ENCODE assay signal across 2 cellular contexts in the genomic region with DNA sequence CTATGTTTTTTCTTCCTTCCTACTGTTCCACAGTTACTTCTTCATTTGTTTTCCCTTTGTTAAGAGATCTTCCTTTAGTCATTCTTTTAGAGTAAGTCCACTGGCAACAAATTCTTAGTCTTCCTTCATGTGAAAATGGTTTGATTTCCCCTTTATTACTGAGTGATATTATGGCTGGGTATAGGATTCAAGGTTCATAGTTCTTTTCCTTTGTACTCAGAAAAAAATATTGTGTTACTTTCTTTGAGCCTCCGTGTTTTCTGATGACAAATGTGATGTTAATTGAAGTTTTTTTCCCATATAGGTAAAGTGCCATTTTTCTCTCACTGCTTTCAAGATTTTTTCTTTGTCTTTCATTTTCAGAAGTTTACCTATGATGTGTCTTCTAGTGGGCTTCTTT.
TF ChIP-seq lines count a peak whose summit lies in the region.

No MANE protein-coding gene starts in this region.

TF ChIP-seq in HepG2, 621 proteins besides CTCF, POLR2A, EP300 and RAD21 (continued from another document):
- 0 out of 4 replicates have a peak, but pooled peaks of 1 of the 2 experiments have one; percentile 20 for TF ChIP-seq MAFK (conservative IDR thresholded peaks at IDR 0.05 in 1 of 2, IDR thresholded peaks at IDR 0.05 in 1 of 2; ENCODE audit: low read length in 2 of 2)
- TF ChIP-seq, protein P1, sequence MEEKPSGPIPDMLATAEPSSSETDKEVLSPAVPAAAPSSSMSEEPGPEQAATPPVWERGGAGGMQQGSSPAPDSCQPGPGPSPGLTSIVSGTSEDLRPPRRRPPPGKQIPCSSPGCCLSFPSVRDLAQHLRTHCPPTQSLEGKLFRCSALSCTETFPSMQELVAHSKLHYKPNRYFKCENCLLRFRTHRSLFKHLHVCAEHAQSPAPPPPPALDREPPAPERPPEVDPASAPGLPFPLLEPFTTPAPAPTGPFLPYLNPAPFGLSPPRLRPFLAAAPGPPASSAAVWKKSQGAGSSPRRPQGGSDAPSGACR (CRISPR knock-in tag; IDR thresholded peaks at IDR 0.05) = no peak

TF ChIP-seq in A549, 52 proteins besides CTCF, POLR2A, EP300 and RAD21:
- TF ChIP-seq, protein P2, sequence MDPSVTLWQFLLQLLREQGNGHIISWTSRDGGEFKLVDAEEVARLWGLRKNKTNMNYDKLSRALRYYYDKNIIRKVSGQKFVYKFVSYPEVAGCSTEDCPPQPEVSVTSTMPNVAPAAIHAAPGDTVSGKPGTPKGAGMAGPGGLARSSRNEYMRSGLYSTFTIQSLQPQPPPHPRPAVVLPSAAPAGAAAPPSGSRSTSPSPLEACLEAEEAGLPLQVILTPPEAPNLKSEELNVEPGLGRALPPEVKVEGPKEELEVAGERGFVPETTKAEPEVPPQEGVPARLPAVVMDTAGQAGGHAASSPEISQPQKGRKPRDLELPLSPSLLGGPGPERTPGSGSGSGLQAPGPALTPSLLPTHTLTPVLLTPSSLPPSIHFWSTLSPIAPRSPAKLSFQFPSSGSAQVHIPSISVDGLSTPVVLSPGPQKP (IDR thresholded peaks at IDR 0.05; ENCODE audit: low read depth, low read length) = no peak
- TF ChIP-seq MAZ (IDR thresholded peaks at IDR 0.05; ENCODE audit: borderline replicate concordance, low read depth, low read length) = no peak
- TF ChIP-seq RFX5 (IDR thresholded peaks at IDR 0.05) = no peak
- TF ChIP-seq GATA3 (IDR thresholded peaks at IDR 0.05; ENCODE audit: borderline replicate concordance) = no peak
- TF ChIP-seq HDAC2 (IDR thresholded peaks at IDR 0.05) = no peak
- no peak for TF ChIP-seq POLR2AphosphoS2 (conservative IDR thresholded peaks at IDR 0.05; ENCODE audit: low read length)
- TF ChIP-seq MAFK (IDR thresholded peaks at IDR 0.05; ENCODE audit: partially characterized antibody) = peak; percentile 28
- TF ChIP-seq NFE2L2 (conservative IDR thresholded peaks at IDR 0.05; ENCODE audit: low read length) = no peak
- no peak for TF ChIP-seq KDM5A (IDR thresholded peaks at IDR 0.05)
